In the genomic region with DNA sequence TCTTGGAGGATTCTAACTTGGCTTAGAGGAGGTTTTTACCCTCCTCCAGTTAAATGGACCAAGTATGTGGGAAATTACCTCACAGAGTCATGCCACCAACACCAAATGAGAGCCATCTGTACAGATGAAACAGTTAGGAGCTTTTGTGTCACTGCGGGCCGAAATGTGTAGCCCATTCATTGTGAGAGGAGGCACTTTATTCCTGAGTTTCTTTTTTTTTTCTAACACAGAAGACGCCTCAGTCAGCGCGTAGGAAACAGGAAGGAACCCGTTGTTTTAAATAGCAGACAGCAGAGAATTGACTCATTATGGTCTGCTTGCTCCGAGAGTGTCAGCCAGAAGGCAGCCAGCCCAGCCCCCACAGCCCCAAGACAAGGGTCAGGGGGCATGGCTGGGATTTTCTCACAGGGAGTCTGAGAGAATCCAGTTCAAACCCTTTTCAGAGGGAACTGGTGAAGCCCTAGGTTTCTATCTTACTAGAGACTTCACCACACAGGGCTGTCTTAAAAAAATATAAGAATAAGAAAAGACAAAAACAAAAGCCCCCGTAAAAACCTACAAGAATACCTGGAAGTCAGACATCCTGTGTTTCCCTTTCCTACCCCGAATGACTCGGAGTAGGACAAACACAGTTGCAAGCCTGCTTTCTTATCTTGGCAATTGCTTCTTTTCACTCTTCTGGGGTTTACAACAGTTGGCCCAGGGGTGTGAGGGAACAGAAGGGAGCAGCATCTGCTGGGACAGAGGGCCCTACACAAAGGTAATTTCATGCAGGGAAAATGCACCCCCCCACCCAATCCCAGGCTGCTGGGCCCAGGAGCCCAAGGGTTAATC, we compare ENCODE assay signal across 1 cellular context.
TF ChIP-seq lines count a peak whose summit lies in the region.

No MANE protein-coding gene starts in this region.

TF ChIP-seq in GM23338, 12 proteins besides CTCF, POLR2A, EP300 and RAD21 (continued from another document):
- no peak for TF ChIP-seq ZNF462 (CRISPR knock-in tag; IDR thresholded peaks at IDR 0.05)
- no peak for TF ChIP-seq JUNB (IDR thresholded peaks at IDR 0.05; ENCODE audit: unreplicated experiment)
- TF ChIP-seq NANOG (IDR thresholded peaks at IDR 0.05; ENCODE audit: borderline replicate concordance), result no peak
- no peak for TF ChIP-seq STAT1 (IDR thresholded peaks at IDR 0.05; ENCODE audit: unreplicated experiment)
- TF ChIP-seq ZNF331 (CRISPR knock-in tag; IDR thresholded peaks at IDR 0.05; ENCODE audit: low read depth), result no peak
- TF ChIP-seq CREB1 (CRISPR knock-in tag; IDR thresholded peaks at IDR 0.05; ENCODE audit: low read depth), result no peak
- no peak for TF ChIP-seq POLR2AphosphoS5 (IDR thresholded peaks at IDR 0.05; ENCODE audit: low read depth)
- TF ChIP-seq ETS1 (IDR thresholded peaks at IDR 0.05), result no peak
- no peak for TF ChIP-seq EZH2 (IDR thresholded peaks at IDR 0.05; ENCODE audit: low read depth, unreplicated experiment)
- TF ChIP-seq ZNF114 (CRISPR knock-in tag; IDR thresholded peaks at IDR 0.05), result no peak
TF ChIP-seq in GM23338: peak in this region for 0.
